In the genomic region with DNA sequence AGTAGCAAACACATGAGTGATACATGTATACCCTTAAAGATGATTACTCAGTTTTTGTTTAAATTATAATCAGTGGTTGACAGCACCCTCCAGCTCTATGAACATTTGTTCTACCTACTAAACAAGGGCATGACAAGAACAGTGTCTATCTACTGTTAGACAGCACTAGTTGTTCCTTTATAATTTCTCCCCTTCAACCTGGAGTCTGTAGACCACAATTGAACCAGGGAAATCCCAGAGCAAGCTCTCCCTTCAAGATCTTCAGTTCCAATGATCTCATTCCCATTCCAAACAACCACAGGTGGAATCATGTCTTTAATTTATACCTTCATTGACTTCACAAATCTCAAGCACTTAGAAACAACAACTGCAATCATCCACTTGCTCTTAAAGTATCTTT, we compare ENCODE assay signal across 18 cellular contexts.
"Had no signal": no experiment of that assay in that cellular context is flagged by ENCODE, and none has a peak within 500 bp of the region (broad histone marks: within the 10 kb centered on the region; RNA-seq: fewer than 3 reads in every experiment).

No MANE protein-coding gene starts in this region.

- H3K4me1 ChIP-seq: esophagus muscularis mucosa, neural progenitor cell, pancreas, tibial nerve had no signal

- H3K4me3 ChIP-seq: esophagus muscularis mucosa, lung, neural progenitor cell, pancreas, tibial nerve had no signal

- FAIRE-seq: pancreas had no signal

- ATAC-seq: activated CD4-positive, alpha-beta T cell treated with anti-CD3 and anti-CD28 coated beads for 36 hours; activated CD8-positive, alpha-beta memory T cell treated with anti-CD3 and anti-CD28 coated beads, Interleukin-2, amount 10 ng/mL, durations not matched to agents 7 days and 5 days had no signal

- H3K27me3 ChIP-seq: esophagus muscularis mucosa, neural progenitor cell, pancreas, tibial nerve had no signal

- H3K36me3 ChIP-seq: esophagus muscularis mucosa, neural progenitor cell, pancreas, tibial nerve had no signal

- DNase-seq: activated CD4-positive, alpha-beta memory T cell treated with anti-CD3 and anti-CD28 coated beads for 36 hours; activated CD4-positive, alpha-beta T cell treated with anti-CD3 and anti-CD28 coated beads for 36 hours; activated CD8-positive, alpha-beta memory T cell treated with anti-CD3 and anti-CD28 coated beads, Interleukin-2, amount 10 ng/mL, durations not matched to agents 7 days and 5 days; activated naive CD4-positive, alpha-beta T cell treated with anti-CD3 and anti-CD28 coated beads, Interleukin-2, amount 10 ng/mL, durations not matched to agents 7 days and 5 days; activated T-cell treated with anti-CD3 and anti-CD28 coated beads, Interleukin-2, amount 50 U/mL, for 1 hour; cortex of kidney; effector CD4-positive, alpha-beta T cell; immature natural killer cell; naive B cell; pancreas; stimulated activated CD4-positive, alpha-beta T cell treated with anti-CD3 and anti-CD28 coated beads, Interleukin-4, amount 100 ng/mL, for 1 hour; stimulated activated naive CD4-positive, alpha-beta T cell treated with Interleukin-2 at 50 U/mL for 16 hours; substantia nigra; T-helper 2 cell had no signal

- H3K27ac ChIP-seq: esophagus muscularis mucosa, neural progenitor cell, pancreas, tibial nerve had no signal

- H3K9me3 ChIP-seq: esophagus muscularis mucosa, pancreas, tibial nerve had no signal
